In the genomic region with DNA sequence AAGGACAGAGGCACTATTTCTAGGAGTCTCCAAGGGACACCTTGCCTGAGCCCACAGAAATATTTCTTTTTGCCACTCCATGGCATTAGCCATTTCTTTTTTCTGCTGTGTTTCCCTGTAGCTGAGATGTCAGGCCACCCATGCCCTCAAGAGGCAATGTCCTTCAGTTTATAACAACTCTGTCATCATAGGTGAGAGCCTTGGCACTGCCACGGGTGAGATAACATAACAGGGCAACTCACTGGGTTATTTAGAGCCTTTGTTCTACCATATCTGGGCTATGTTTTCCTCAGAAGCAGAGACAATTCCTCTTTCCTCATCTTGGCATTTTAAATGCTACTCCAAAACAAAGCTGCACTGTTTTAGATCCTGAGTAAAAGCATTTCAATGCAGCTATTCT, we compare ENCODE assay signal across 15 cellular contexts.
"Had no signal": no experiment of that assay in that cellular context is flagged by ENCODE, and none has a peak within 500 bp of the region (broad histone marks: within the 10 kb centered on the region; RNA-seq: fewer than 3 reads in every experiment).

No MANE protein-coding gene starts in this region.

- H3K9me3 ChIP-seq: breast epithelium, heart right ventricle, stomach, vagina had no signal

- H3K27me3 ChIP-seq: foreskin keratinocyte had no signal

- H3K4me3 ChIP-seq: breast epithelium, heart right ventricle, stomach, vagina had no signal

- H3K27ac ChIP-seq: foreskin keratinocyte, heart right ventricle, stomach, vagina had no signal

- ATAC-seq: activated CD8-positive, alpha-beta T cell treated with anti-CD3 and anti-CD28 coated beads, Interleukin-2, amount 10 ng/mL, durations not matched to agents 7 days and 5 days; foreskin keratinocyte; natural killer cell treated with Interleukin-12 subunit alpha and Interleukin-12 subunit beta and Interleukin-15 and Interleukin-18, amount 100 ng/mL, for 72 hours had no signal

- H3K4me1 ChIP-seq: breast epithelium, foreskin keratinocyte, vagina had no signal

- H3K36me3 ChIP-seq: breast epithelium, heart right ventricle, stomach, vagina, WERI-Rb-1 had no signal

- DNase-seq: activated CD4-positive, alpha-beta T cell treated with anti-CD3 and anti-CD28 coated beads for 4 hours; activated CD8-positive, alpha-beta memory T cell treated with anti-CD3 and anti-CD28 coated beads, Interleukin-2, amount 50 U/mL, for 48 hours; activated CD8-positive, alpha-beta T cell treated with anti-CD3 and anti-CD28 coated beads, Interleukin-2, amount 10 ng/mL, durations not matched to agents 7 days and 5 days; activated naive CD8-positive, alpha-beta T cell treated with anti-CD3 and anti-CD28 coated beads, Interleukin-2, amount 10 ng/mL, durations not matched to agents 7 days and 5 days; foreskin keratinocyte; mammary epithelial cell; stimulated activated CD4-positive, alpha-beta T cell treated with anti-CD3 and anti-CD28 coated beads, Interleukin-15, amount 100 ng/mL, for 24 hours; stimulated activated CD4-positive, alpha-beta T cell treated with anti-CD3 and anti-CD28 coated beads, Interleukin-4, amount 100 ng/mL, for 24 hours; stomach; T-helper 1 cell; WERI-Rb-1 had no signal
